Comparison of ENCODE assay signal across 1 cellular context in genomic region chr7:42993038-42993437, GRCh38.
TF ChIP-seq lines count a peak whose summit lies in the region.

No MANE protein-coding gene starts in this region.

TF ChIP-seq in GM23338, 12 proteins besides CTCF, POLR2A, EP300 and RAD21:
- TF ChIP-seq ZNF462 (CRISPR knock-in tag; IDR thresholded peaks at IDR 0.05) (0 out of 2 replicates have a peak, but pooled peaks have one; percentile 23), ZNF114 (CRISPR knock-in tag; IDR thresholded peaks at IDR 0.05) (no peak)
- TF ChIP-seq, protein P1, sequence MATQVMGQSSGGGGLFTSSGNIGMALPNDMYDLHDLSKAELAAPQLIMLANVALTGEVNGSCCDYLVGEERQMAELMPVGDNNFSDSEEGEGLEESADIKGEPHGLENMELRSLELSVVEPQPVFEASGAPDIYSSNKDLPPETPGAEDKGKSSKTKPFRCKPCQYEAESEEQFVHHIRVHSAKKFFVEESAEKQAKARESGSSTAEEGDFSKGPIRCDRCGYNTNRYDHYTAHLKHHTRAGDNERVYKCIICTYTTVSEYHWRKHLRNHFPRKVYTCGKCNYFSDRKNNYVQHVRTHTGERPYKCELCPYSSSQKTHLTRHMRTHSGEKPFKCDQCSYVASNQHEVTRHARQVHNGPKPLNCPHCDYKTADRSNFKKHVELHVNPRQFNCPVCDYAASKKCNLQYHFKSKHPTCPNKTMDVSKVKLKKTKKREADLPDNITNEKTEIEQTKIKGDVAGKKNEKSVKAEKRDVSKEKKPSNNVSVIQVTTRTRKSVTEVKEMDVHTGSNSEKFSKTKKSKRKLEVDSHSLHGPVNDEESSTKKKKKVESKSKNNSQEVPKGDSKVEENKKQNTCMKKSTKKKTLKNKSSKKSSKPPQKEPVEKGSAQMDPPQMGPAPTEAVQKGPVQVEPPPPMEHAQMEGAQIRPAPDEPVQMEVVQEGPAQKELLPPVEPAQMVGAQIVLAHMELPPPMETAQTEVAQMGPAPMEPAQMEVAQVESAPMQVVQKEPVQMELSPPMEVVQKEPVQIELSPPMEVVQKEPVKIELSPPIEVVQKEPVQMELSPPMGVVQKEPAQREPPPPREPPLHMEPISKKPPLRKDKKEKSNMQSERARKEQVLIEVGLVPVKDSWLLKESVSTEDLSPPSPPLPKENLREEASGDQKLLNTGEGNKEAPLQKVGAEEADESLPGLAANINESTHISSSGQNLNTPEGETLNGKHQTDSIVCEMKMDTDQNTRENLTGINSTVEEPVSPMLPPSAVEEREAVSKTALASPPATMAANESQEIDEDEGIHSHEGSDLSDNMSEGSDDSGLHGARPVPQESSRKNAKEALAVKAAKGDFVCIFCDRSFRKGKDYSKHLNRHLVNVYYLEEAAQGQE (IDR thresholded peaks at IDR 0.05; ENCODE audit: unreplicated experiment): no peak
TF ChIP-seq in GM23338: peak in this region for 1.
